In genomic region chr11:124875943-124876817, GRCh38 we compare ENCODE assay signal across 1 cellular context.
TF ChIP-seq lines count a peak whose summit lies in the region.

No MANE protein-coding gene starts in this region.

TF ChIP-seq in SK-N-SH treated with all-trans-retinoic acid at 6 μM for 48 hours, 23 proteins besides CTCF, POLR2A, EP300 and RAD21 (continued from another document):
- no peak for TF ChIP-seq TOX (CRISPR knock-in tag; IDR thresholded peaks at IDR 0.05; ENCODE audit: borderline replicate concordance)
- TF ChIP-seq, protein P1, sequence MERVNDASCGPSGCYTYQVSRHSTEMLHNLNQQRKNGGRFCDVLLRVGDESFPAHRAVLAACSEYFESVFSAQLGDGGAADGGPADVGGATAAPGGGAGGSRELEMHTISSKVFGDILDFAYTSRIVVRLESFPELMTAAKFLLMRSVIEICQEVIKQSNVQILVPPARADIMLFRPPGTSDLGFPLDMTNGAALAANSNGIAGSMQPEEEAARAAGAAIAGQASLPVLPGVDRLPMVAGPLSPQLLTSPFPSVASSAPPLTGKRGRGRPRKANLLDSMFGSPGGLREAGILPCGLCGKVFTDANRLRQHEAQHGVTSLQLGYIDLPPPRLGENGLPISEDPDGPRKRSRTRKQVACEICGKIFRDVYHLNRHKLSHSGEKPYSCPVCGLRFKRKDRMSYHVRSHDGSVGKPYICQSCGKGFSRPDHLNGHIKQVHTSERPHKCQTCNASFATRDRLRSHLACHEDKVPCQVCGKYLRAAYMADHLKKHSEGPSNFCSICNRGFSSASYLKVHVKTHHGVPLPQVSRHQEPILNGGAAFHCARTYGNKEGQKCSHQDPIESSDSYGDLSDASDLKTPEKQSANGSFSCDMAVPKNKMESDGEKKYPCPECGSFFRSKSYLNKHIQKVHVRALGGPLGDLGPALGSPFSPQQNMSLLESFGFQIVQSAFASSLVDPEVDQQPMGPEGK (CRISPR knock-in tag; IDR thresholded peaks at IDR 0.05; ENCODE audit: borderline replicate concordance) = peak; percentile 11; the same call in 1 of the 2 replicates
- no peak for TF ChIP-seq CSDC2 (CRISPR knock-in tag; IDR thresholded peaks at IDR 0.05)
- no peak for TF ChIP-seq GLIS3 (CRISPR knock-in tag; IDR thresholded peaks at IDR 0.05)
